ENCODE assay signal across 8 cellular contexts in the genomic region with DNA sequence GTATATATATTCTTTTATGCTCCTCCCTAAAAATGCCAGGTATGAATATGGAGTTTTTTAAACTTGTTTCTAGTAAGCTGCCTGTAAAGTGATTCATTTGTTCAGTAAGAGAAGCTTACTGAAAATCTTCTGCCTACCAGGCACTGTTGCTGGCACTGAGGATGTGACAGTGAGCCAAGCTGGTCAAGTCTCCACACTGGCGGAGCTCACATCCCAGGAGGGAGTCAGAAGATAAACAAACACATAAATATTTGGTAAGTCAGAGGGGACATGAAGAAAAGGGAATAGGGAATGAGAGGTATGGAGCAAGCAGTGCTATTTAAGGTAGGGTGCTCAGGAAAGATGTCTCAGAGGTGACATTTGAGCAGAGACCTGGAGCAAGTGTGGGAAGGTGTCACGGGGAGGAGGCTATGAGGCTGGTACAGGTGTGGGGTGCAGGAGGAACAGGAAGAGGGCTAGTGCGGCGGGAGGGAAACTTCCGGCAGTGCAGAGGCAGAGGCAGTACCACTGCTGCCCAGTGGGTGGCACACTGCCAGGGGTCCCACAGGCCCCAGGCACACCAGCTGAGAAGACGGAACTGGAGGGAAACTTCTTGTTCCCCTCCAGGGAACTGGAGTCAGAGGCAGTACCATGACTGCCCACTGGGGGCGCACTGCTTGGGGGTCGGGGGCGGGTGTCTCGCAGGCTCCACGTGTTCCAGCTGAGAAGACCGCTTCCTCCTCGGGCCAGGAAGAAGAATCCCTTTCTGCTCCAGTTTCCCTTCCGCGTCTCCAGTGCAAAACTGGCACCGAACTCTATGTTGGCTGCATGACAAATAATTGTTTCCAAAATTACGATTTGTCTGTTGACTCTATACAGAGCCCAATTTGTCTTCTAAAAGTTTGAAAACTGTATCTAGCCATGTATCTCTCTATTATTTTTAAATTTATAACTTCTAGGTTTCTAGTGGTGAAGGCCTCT.
A peak's percentile ranks its signal among the peaks of the same experiment; 100 is the strongest.
DNase-seq lines count a peak whose midpoint lies in the region; ATAC-seq lines count a peak whose summit lies in the region.

No MANE protein-coding gene starts in this region.

- DNase-seq in activated gamma-delta T cell treated with Interleukin-2 at 50 U/mL for 16 hours (peak; percentile 9), activated gamma-delta T cell (lab: John Stamatoyannopoulos, UW) (no peak), SK-MEL-5 (ENCODE audit: low read depth, low spot score) (peak; percentile 35), islet precursor cell (peak; percentile 79), SIG-M5 (lab: John Stamatoyannopoulos, UW) (no peak), NCI-H2107 treated with DMSO at 0.1 percent for 48 hours (lab: John Stamatoyannopoulos, UW; ENCODE audit: unreplicated experiment) (no peak), NCI-H2081 (lab: John Stamatoyannopoulos, UW) (no peak)

- in situ Hi-C loops in SK-MEL-5 (cut with HindIII; ENCODE audit: low pct_unique_long_range_greater_than_20kb, low sequenced_read_pairs), result no loop called here

- ATAC-seq in HG02759 (IDR thresholded peaks at IDR 0.05; ENCODE audit: unreplicated experiment), result peak; percentile 70

Comparison
In these comparisons a context has a peak if more than half of its experiments do, and no peak if none do; other contexts are left out.
1. DNase-seq: peak in activated gamma-delta T cell treated with Interleukin-2 at 50 U/mL for 16 hours (single experiment), SK-MEL-5 (single experiment) and islet precursor cell (single experiment); none in activated gamma-delta T cell (single experiment), SIG-M5 (single experiment), NCI-H2107 treated with DMSO at 0.1 percent for 48 hours (single experiment) and NCI-H2081 (0 of 2).